1 cellular context compared by ENCODE assay signal in the genomic region with DNA sequence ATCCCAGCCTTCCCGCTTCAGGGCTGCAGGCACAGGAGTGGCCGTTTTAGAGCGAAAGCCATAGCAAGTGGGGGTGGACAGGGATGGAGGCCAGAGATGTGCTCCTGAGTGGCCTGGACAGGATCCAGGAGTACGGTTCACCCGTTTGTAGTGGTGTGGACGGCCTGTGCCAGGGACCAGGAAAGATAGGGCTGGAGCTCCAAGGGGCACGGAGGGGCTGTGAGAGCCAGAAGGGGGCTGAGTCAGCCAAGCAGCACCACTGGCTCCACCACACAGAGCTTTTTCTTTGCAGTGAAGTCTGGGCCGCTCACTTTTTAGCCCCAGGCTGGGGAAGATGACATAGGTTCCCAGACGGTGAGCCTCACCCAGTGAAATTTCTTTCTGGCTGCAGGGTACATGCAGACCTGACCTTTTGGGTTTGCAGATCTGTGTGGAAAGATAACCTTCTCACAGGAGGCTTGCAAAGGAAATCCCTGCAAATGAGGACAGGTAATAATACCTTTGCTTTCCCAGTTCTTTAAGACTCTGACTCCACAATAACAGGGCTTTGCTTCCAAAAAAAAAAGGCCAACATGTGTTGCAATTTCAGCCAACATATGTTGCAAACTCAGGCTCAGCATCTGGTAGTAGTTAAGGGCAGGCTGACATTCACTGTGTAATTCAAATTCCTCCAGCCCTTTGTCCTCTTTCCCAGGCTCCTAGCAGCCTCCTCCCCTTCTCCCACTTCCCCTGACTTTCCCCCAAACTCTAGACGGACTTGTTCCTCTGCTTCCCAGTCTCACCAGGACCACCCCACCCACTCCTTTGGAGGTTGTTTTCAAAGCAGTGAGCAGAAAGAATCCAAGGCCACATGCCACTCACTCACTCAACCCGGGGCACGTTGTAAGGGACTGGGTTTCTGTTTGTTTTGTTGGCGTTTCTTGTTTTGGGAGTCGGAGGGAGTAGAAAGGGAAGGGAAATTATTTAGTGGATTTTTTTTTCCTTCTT.
TF ChIP-seq lines count a peak whose summit lies in the region.

No MANE protein-coding gene starts in this region.

TF ChIP-seq in GM23338, 12 proteins besides CTCF, POLR2A, EP300 and RAD21 (continued from another document):
- TF ChIP-seq, protein P1, sequence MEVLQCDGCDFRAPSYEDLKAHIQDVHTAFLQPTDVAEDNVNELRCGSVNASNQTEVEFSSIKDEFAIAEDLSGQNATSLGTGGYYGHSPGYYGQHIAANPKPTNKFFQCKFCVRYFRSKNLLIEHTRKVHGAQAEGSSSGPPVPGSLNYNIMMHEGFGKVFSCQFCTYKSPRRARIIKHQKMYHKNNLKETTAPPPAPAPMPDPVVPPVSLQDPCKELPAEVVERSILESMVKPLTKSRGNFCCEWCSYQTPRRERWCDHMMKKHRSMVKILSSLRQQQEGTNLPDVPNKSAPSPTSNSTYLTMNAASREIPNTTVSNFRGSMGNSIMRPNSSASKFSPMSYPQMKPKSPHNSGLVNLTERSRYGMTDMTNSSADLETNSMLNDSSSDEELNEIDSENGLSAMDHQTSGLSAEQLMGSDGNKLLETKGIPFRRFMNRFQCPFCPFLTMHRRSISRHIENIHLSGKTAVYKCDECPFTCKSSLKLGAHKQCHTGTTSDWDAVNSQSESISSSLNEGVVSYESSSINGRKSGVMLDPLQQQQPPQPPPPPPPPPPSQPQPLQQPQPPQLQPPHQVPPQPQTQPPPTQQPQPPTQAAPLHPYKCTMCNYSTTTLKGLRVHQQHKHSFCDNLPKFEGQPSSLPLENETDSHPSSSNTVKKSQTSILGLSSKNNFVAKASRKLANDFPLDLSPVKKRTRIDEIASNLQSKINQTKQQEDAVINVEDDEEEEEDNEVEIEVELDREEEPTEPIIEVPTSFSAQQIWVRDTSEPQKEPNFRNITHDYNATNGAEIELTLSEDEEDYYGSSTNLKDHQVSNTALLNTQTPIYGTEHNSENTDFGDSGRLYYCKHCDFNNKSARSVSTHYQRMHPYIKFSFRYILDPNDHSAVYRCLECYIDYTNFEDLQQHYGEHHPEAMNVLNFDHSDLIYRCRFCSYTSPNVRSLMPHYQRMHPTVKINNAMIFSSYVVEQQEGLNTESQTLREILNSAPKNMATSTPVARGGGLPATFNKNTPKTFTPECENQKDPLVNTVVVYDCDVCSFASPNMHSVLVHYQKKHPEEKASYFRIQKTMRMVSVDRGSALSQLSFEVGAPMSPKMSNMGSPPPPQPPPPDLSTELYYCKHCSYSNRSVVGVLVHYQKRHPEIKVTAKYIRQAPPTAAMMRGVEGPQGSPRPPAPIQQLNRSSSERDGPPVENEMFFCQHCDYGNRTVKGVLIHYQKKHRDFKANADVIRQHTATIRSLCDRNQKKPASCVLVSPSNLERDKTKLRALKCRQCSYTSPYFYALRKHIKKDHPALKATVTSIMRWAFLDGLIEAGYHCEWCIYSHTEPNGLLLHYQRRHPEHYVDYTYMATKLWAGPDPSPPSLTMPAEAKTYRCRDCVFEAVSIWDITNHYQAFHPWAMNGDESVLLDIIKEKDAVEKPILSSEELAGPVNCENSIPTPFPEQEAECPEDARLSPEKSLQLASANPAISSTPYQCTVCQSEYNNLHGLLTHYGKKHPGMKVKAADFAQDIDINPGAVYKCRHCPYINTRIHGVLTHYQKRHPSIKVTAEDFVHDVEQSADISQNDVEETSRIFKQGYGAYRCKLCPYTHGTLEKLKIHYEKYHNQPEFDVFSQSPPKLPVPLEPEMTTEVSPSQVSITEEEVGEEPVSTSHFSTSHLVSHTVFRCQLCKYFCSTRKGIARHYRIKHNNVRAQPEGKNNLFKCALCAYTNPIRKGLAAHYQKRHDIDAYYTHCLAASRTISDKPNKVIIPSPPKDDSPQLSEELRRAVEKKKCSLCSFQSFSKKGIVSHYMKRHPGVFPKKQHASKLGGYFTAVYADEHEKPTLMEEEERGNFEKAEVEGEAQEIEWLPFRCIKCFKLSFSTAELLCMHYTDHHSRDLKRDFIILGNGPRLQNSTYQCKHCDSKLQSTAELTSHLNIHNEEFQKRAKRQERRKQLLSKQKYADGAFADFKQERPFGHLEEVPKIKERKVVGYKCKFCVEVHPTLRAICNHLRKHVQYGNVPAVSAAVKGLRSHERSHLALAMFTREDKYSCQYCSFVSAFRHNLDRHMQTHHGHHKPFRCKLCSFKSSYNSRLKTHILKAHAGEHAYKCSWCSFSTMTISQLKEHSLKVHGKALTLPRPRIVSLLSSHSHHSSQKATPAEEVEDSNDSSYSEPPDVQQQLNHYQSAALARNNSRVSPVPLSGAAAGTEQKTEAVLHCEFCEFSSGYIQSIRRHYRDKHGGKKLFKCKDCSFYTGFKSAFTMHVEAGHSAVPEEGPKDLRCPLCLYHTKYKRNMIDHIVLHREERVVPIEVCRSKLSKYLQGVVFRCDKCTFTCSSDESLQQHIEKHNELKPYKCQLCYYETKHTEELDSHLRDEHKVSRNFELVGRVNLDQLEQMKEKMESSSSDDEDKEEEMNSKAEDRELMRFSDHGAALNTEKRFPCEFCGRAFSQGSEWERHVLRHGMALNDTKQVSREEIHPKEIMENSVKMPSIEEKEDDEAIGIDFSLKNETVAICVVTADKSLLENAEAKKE (CRISPR knock-in tag; IDR thresholded peaks at IDR 0.05) = 0 out of 2 replicates have a peak, but pooled peaks have one; percentile 5
- TF ChIP-seq JUNB (IDR thresholded peaks at IDR 0.05; ENCODE audit: unreplicated experiment) = no peak
- no peak for TF ChIP-seq STAT1 (IDR thresholded peaks at IDR 0.05; ENCODE audit: unreplicated experiment)
- no peak for TF ChIP-seq EZH2 (IDR thresholded peaks at IDR 0.05; ENCODE audit: low read depth, unreplicated experiment)
TF ChIP-seq in GM23338: peak in this region for 1.
